In the genomic region with DNA sequence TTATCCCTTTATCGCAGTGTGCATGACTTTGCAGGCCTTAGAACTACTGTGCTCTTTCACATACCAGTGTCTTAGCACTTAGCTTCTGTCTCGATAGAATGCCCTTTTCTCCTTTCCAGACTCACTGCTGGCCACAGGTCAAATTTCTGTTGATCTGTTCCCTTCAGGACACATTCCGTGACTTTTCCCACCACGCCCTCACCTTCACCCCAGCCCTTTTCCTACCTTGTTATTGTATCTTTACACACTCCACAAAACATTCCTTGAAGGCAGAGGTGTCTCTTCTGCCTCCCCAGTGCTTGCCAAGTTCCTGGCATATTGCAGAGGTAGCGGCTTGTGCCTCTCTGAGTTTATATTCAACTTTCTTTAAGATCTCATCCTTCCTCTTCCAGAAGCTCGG, we compare ENCODE assay signal across 31 cellular contexts. TPM values are rescaled to one million over a fixed set of nuclear protein-coding genes. Genes with fewer than 3 reads are reported as not detected.
DNase-seq lines count a peak whose midpoint lies in the region; ATAC-seq, FAIRE-seq and TF ChIP-seq lines count a peak whose summit lies in the region.
"Had no signal": no experiment of that assay in that cellular context is flagged by ENCODE, and none has a peak within 500 bp of the region (broad histone marks: within the 10 kb centered on the region; RNA-seq: fewer than 3 reads in every experiment).

No MANE protein-coding gene starts in this region.

- TF ChIP-seq CTCF in breast epithelium (IDR thresholded peaks at IDR 0.05) = no peak

- DNase-seq in ELF-1 (ENCODE audit: low read depth, low spot score) (peak; percentile 12), breast epithelium (ENCODE audit: low spot score in 2 of 2) (peak in 1 of 2 donors; percentile 63), left colon (peak; percentile 56 to 67), small intestine (peak; percentile 81), HTR-8/SVneo (ENCODE audit: insufficient read length, low spot score) (no peak), nucleus accumbens (lab: John Stamatoyannopoulos, UW) (no peak)
- DNase-seq: activated CD4-positive, alpha-beta memory T cell treated with anti-CD3 and anti-CD28 coated beads, Interleukin-2, amount 10 ng/mL, durations not matched to agents 7 days and 5 days; activated CD4-positive, CD25-positive, alpha-beta regulatory T cell treated with anti-CD3 and anti-CD28 coated beads, Interleukin-2, amount 50 U/mL, for 72 hours; activated CD8-positive, alpha-beta memory T cell treated with anti-CD3 and anti-CD28 coated beads, Interleukin-2, amount 50 U/mL, for 4 hours; activated naive CD4-positive, alpha-beta T cell treated with Interleukin-2 at 50 U/mL for 16 hours; DMS79 treated with DMSO at 0.1 percent for 48 hours; GF-D8; hippocampal formation; NCI-H1105 treated with DMSO at 0.1 percent for 48 hours; NCI-H2081; NCI-H526; NK-92 treated with Interleukin-12 subunit alpha and Interleukin-12 subunit beta, amount 100 ng/mL, for 24 hours; Right ventricle myocardium superior; stimulated activated CD4-positive, alpha-beta T cell treated with anti-CD3 and anti-CD28 coated beads, Interleukin-15, amount 100 ng/mL, for 24 hours; stimulated activated CD4-positive, alpha-beta T cell treated with anti-CD3 and anti-CD28 coated beads, Interleukin-4, amount 100 ng/mL, for 4 hours; substantia nigra; T-helper 17 cell; upper lobe of left lung had no signal

- ATAC-seq in left colon = peak; percentile 34
- ATAC-seq in HG02973 (IDR thresholded peaks at IDR 0.05; ENCODE audit: unreplicated experiment) = no peak
- no peak for ATAC-seq in HG03571 (IDR thresholded peaks at IDR 0.05; ENCODE audit: unreplicated experiment)
- ATAC-seq: A549, left lobe of liver, SK-N-SH treated with all-trans-retinoic acid at 6 μM for 48 hours, T-helper 17 cell had no signal

- H3K4me1 ChIP-seq in breast epithelium = peaks cover 0 to 15% of the 10 kb centered on the region in 2 donors
- H3K4me1 ChIP-seq in small intestine (ENCODE audit: control insufficient read depth in 2 of 2, insufficient read depth in 1 of 2, low read depth in 1 of 2, low read length in 1 of 2) = peaks cover 2% of the 10 kb centered on the region in 2 donors

- H3K36me3 ChIP-seq in breast epithelium (no peaks in the 10 kb centered on the region), small intestine (ENCODE audit: control insufficient read depth in 2 of 2, insufficient read depth in 2 of 2, low read length in 2 of 2) (no peaks in the 10 kb centered on the region)
- H3K36me3 ChIP-seq: upper lobe of left lung had no signal

- no peaks in the 10 kb centered on the region for H3K9me3 ChIP-seq in breast epithelium
- H3K9me3 ChIP-seq in small intestine (ENCODE audit: control insufficient read depth, low read depth) = no peaks in the 10 kb centered on the region
- H3K9me3 ChIP-seq: A549, upper lobe of left lung had no signal

- no peak overlapping the region for H3K4me3 ChIP-seq in breast epithelium
- H3K4me3 ChIP-seq in small intestine (ENCODE audit: low read depth in 1 of 2, low read length in 2 of 2) = no peak overlapping the region
- H3K4me3 ChIP-seq: A549, upper lobe of left lung had no signal

- TF ChIP-seq POLR2A in breast epithelium (IDR thresholded peaks at IDR 0.05) = no peak

- H3K27ac ChIP-seq in breast epithelium = peak overlapping the region; percentile 21 to 49
- H3K27ac ChIP-seq in small intestine (ENCODE audit: low read depth in 1 of 2, low read length in 1 of 2) = peak overlapping the region in 1 of 2 donors; percentile 63
- H3K27ac ChIP-seq: A549, upper lobe of left lung had no signal

- H3K27me3 ChIP-seq in breast epithelium (no peaks in the 10 kb centered on the region), small intestine (ENCODE audit: control insufficient read depth in 2 of 2, insufficient read depth in 2 of 2, low read length in 2 of 2) (no peaks in the 10 kb centered on the region)

- FAIRE-seq in small intestine (lab: Jason Lieb, UNC) = no peak
- FAIRE-seq in HTR-8/SVneo (lab: Jason Lieb, UNC) = no peak
- FAIRE-seq: A549, TTC549 had no signal

- 29 to 61% (median 38%) methylated on average over 6 of the region's 6 CpGs for WGBS in small intestine, 3 donors

- intact Hi-C loops in breast epithelium (cut with DNase I; ENCODE audit: low total_unique reads) (no loop called here), left colon (cut with DNase I, micrococcal nuclease) (no loop called here)

RNA-seq across cellular contexts. Expression of gene IGSF9, which starts 3.7 kb away (rescaled TPM):
- total RNA-seq in breast epithelium (1 to 10 TPM in 2 of 3 donors, not detected in 1; 5.9 to 8.0 TPM), left colon (10 to 100 TPM; 31.5 to 46.3 TPM)
- 10 to 100 TPM in 2 of 3 donors, 1 to 10 TPM in 1; 3.1 to 34.6 (median 18.1) TPM for polyA plus RNA-seq in small intestine
- total RNA-seq: activated CD4-positive, alpha-beta memory T cell treated with anti-CD3 and anti-CD28 coated beads, Interleukin-2, amount 10 ng/mL, durations not matched to agents 7 days and 5 days; activated T-helper 1 cell treated with anti-CD3 and anti-CD28 coated beads, Interleukin-12 subunit alpha, Interleukin-12 subunit beta, Interleukin-2, Interleukin-4 antibody, amounts not matched to agents 30 ng/mL and 10 ng/mL and 1 ng/mL, durations not matched to agents 14 hours and 24 hours and 36 hours had no signal

RNA-seq across cellular contexts. Expression of gene SLAMF9, which starts 4.9 kb away (rescaled TPM):
- total RNA-seq in breast epithelium (not detected), left colon (not detected)
- polyA plus RNA-seq in small intestine = not detected
- total RNA-seq: activated CD4-positive, alpha-beta memory T cell treated with anti-CD3 and anti-CD28 coated beads, Interleukin-2, amount 10 ng/mL, durations not matched to agents 7 days and 5 days; activated T-helper 1 cell treated with anti-CD3 and anti-CD28 coated beads, Interleukin-12 subunit alpha, Interleukin-12 subunit beta, Interleukin-2, Interleukin-4 antibody, amounts not matched to agents 30 ng/mL and 10 ng/mL and 1 ng/mL, durations not matched to agents 14 hours and 24 hours and 36 hours; M059J; Right ventricle myocardium superior; T-helper 17 cell had no signal

RNA-seq across cellular contexts. Expression of gene TAGLN2, which starts 23.8 kb away (rescaled TPM):
- 100 to 1,000 TPM; 195 to 259 (median 231) TPM for total RNA-seq in breast epithelium
- 100 to 1,000 TPM; 268 to 291 TPM for total RNA-seq in left colon
- 100 to 1,000 TPM; 384 to 472 (median 416) TPM for polyA plus RNA-seq in small intestine

RNA-seq across cellular contexts. Expression of gene CFAP45, which starts 49.2 kb away (rescaled TPM):
- total RNA-seq in breast epithelium (1 to 10 TPM in 2 of 3 donors, under 1 TPM in 1; 0.80 to 2.6 (median 2.6) TPM), left colon (under 1 TPM; 0.31 to 0.34 TPM)
- 1 to 10 TPM in 1 of 3 donors, under 1 TPM in 1, not detected in 1; 0.36 to 1.1 TPM for polyA plus RNA-seq in small intestine
- total RNA-seq: left lobe of liver had no signal

Comparison
In these comparisons a context has a peak if more than half of its experiments do, and no peak if none do; other contexts are left out.
1. DNase-seq: peak in ELF-1 (single experiment), left colon (2 of 2) and small intestine (single experiment); none in HTR-8/SVneo (single experiment) and nucleus accumbens (0 of 56).